20 cellular contexts compared by ENCODE assay signal in genomic region chr2:20664431-20665260, GRCh38. TPM values are rescaled to one million over a fixed set of nuclear protein-coding genes. Genes with fewer than 3 reads are reported as not detected.
DNase-seq lines count a peak whose midpoint lies in the region; ATAC-seq and TF ChIP-seq lines count a peak whose summit lies in the region.
"Had no signal": no experiment of that assay in that cellular context is flagged by ENCODE, and none has a peak within 500 bp of the region (broad histone marks: within the 10 kb centered on the region; RNA-seq: fewer than 3 reads in every experiment).

No MANE protein-coding gene starts in this region.

- peak overlapping the region; percentile 35 to 43 for H3K4me3 Mint-ChIP-seq in activated T-cell treated with anti-CD3 and anti-CD28 coated beads, Interleukin-2, amount 50 U/mL, for 72 hours
- peak overlapping the region; percentile 85 for H3K4me3 Mint-ChIP-seq in type B pancreatic cell

- no peak overlapping the region for H3K27ac Mint-ChIP-seq in activated T-cell treated with anti-CD3 and anti-CD28 coated beads, Interleukin-2, amount 50 U/mL, for 72 hours
- no peak overlapping the region for H3K27ac Mint-ChIP-seq in type B pancreatic cell
- H3K27ac Mint-ChIP-seq: activated naive CD4-positive, alpha-beta T cell treated with anti-CD3 and anti-CD28 coated beads for 36 hours had no signal

- no peaks in the 10 kb centered on the region for H3K9me3 Mint-ChIP-seq in activated T-cell treated with anti-CD3 and anti-CD28 coated beads, Interleukin-2, amount 50 U/mL, for 72 hours
- H3K9me3 Mint-ChIP-seq in type B pancreatic cell = no peaks in the 10 kb centered on the region
- H3K9me3 Mint-ChIP-seq: activated naive CD4-positive, alpha-beta T cell treated with anti-CD3 and anti-CD28 coated beads for 36 hours had no signal

- no peak for ATAC-seq in activated T-cell treated with anti-CD3 and anti-CD28 coated beads, Interleukin-2, amount 50 U/mL, for 72 hours (replicated peaks in 1 of 2)
- ATAC-seq in right lobe of liver (no peak), GM21737 (IDR thresholded peaks at IDR 0.05; ENCODE audit: unreplicated experiment) (no peak)

- TF ChIP-seq CTCF in ascending aorta (IDR thresholded peaks at IDR 0.05) (no peak), right lobe of liver (IDR thresholded peaks at IDR 0.05) (no peak), type B pancreatic cell (conservative IDR thresholded peaks at IDR 0.05) (no peak)

- DNase-seq in activated T-cell treated with anti-CD3 and anti-CD28 coated beads, Interleukin-2, amount 50 U/mL, for 72 hours = no peak
- DNase-seq in activated T-cell treated with anti-CD3 and anti-CD28 coated beads for 4 hours (no peak), ascending aorta (ENCODE audit: low spot score in 2 of 2) (peak in 1 of 2 donors; percentile 62), right lobe of liver (peak in 2 of 3 donors; percentile 7 to 29), type B pancreatic cell (ENCODE audit: extremely low spot score, unreplicated experiment) (no peak), NOMO-1 (lab: John Stamatoyannopoulos, UW; ENCODE audit: unreplicated experiment in 2 of 2) (no peak), glomerular visceral epithelial cell (ENCODE audit: extremely low spot score) (no peak)
- DNase-seq: activated CD4-positive, CD25-positive, alpha-beta regulatory T cell; activated naive CD4-positive, alpha-beta T cell treated with anti-CD3 and anti-CD28 coated beads for 36 hours; HCEC 1CT; KG1; NCI-H1105; RPMI8226; stimulated activated CD4-positive, alpha-beta T cell treated with anti-CD3 and anti-CD28 coated beads, Interleukin-4, amount 100 ng/mL, for 1 hour; stimulated activated CD8-positive, alpha-beta memory T cell treated with anti-CD3 and anti-CD28 coated beads, Interleukin-4, amount 100 ng/mL, for 48 hours; transverse colon had no signal

- no peaks in the 10 kb centered on the region for H3K4me1 Mint-ChIP-seq in activated T-cell treated with anti-CD3 and anti-CD28 coated beads, Interleukin-2, amount 50 U/mL, for 72 hours (ENCODE audit: low read depth)
- peaks cover 4% of the 10 kb centered on the region for H3K4me1 Mint-ChIP-seq in type B pancreatic cell (ENCODE audit: unreplicated experiment)

- H3K36me3 Mint-ChIP-seq in activated T-cell treated with anti-CD3 and anti-CD28 coated beads, Interleukin-2, amount 50 U/mL, for 72 hours (ENCODE audit: insufficient read depth in 2 of 2) = no peaks in the 10 kb centered on the region
- H3K36me3 Mint-ChIP-seq in type B pancreatic cell = no peaks in the 10 kb centered on the region

- H3K36me3 ChIP-seq in ascending aorta (no peaks in the 10 kb centered on the region), right lobe of liver (no peaks in the 10 kb centered on the region)
- H3K36me3 ChIP-seq: cardiac muscle cell, sigmoid colon, transverse colon had no signal

- H3K4me3 ChIP-seq in ascending aorta (peak overlapping the region; percentile 63 to 72), right lobe of liver (peak overlapping the region in 1 of 3 donors; percentile 53)

- peaks cover 83% of the 10 kb centered on the region for H3K27me3 Mint-ChIP-seq in activated T-cell treated with anti-CD3 and anti-CD28 coated beads, Interleukin-2, amount 50 U/mL, for 72 hours (ENCODE audit: low read depth)
- peaks cover 94% of the 10 kb centered on the region for H3K27me3 Mint-ChIP-seq in type B pancreatic cell

- intact Hi-C loops in ascending aorta (cut with DNase I) (loop anchor here (5.0 kb wide), 2 partner anchors 58 to 503 kb away; no protein-coding TSS in a partner anchor), right lobe of liver (cut with DNase I) (loop anchor here (5.0 to 10.0 kb wide), 3 partner anchors 90 to 300 kb away; no protein-coding TSS in a partner anchor)

- peak overlapping the region; percentile 95 to 96 for H3K27ac ChIP-seq in ascending aorta
- no peak overlapping the region for H3K27ac ChIP-seq in right lobe of liver
- H3K27ac ChIP-seq: cardiac muscle cell, transverse colon had no signal

- no peaks in the 10 kb centered on the region for H3K27me3 ChIP-seq in ascending aorta
- no peaks in the 10 kb centered on the region for H3K27me3 ChIP-seq in right lobe of liver

- WGBS in right lobe of liver (ENCODE audit: insufficient coverage, low coverage, low lambda C conversion rate, missing lambda C conversion rate) = 34% methylated on average over 9 of the region's 18 CpGs

- TF ChIP-seq POLR2A in right lobe of liver (IDR thresholded peaks at IDR 0.05) = no peak

- no peaks in the 10 kb centered on the region for H3K9me3 ChIP-seq in ascending aorta
- no peaks in the 10 kb centered on the region for H3K9me3 ChIP-seq in right lobe of liver
- H3K9me3 ChIP-seq: sigmoid colon, transverse colon had no signal

- H3K4me1 ChIP-seq in ascending aorta = peaks cover 3 to 14% of the 10 kb centered on the region in 2 donors
- peaks cover 0 to 11% (median 3%) of the 10 kb centered on the region in 4 donors for H3K4me1 ChIP-seq in right lobe of liver

RNA-seq across cellular contexts. Expression of gene GDF7, which starts 2.3 kb away (rescaled TPM):
- under 1 TPM in 1 of 2 donors, not detected in 1; 0.07 TPM for total RNA-seq in activated T-cell treated with anti-CD3 and anti-CD28 coated beads, Interleukin-2, amount 50 U/mL, for 72 hours
- 11.6 TPM for total RNA-seq in ascending aorta
- total RNA-seq in right lobe of liver = 1 to 10 TPM in 5 of 6 experiments, under 1 TPM in 1; 0.95 to 5.0 (median 2.9) TPM
- total RNA-seq in type B pancreatic cell (ENCODE audit: low replicate concordance) = 0.31 and 24.3 TPM in 2 replicates
- total RNA-seq: activated naive CD4-positive, alpha-beta T cell treated with anti-CD3 and anti-CD28 coated beads for 36 hours; T-helper 1 cell treated with Interleukin-12 subunit alpha and Interleukin-12 subunit beta and Interleukin-4 antibody, amounts not matched to agents 30 ng/mL and 1 ng/mL, for 36 hours had no signal

RNA-seq across cellular contexts. Expression of gene HS1BP3, which starts 13.7 kb away (rescaled TPM):
- total RNA-seq in activated T-cell treated with anti-CD3 and anti-CD28 coated beads, Interleukin-2, amount 50 U/mL, for 72 hours = 10 to 100 TPM; 10.7 to 11.0 TPM
- total RNA-seq in ascending aorta (40.0 TPM), right lobe of liver (10 to 100 TPM; 17.5 to 34.7 (median 20.2) TPM), type B pancreatic cell (ENCODE audit: low replicate concordance) (22.1 and 24.3 TPM in 2 replicates)

Comparison
In these comparisons a context has a peak if more than half of its experiments do, and no peak if none do; other contexts are left out.
1. DNase-seq: peak in right lobe of liver (2 of 3); none in activated T-cell treated with anti-CD3 and anti-CD28 coated beads, Interleukin-2, amount 50 U/mL, for 72 hours (0 of 2), activated T-cell treated with anti-CD3 and anti-CD28 coated beads for 4 hours (single experiment), type B pancreatic cell (single experiment), NOMO-1 (0 of 2) and glomerular visceral epithelial cell (single experiment).
2. H3K27ac ChIP-seq: peak in ascending aorta (2 of 2); none in right lobe of liver (0 of 3).